23 cellular contexts compared by ENCODE assay signal in genomic region chr1:221309711-221310110, GRCh38.
DNase-seq lines count a peak whose midpoint lies in the region; ATAC-seq lines count a peak whose summit lies in the region.
"Had no signal": no experiment of that assay in that cellular context is flagged by ENCODE, and none has a peak within 500 bp of the region (broad histone marks: within the 10 kb centered on the region; RNA-seq: fewer than 3 reads in every experiment).

No MANE protein-coding gene starts in this region.

- DNase-seq in NCI-H2081 (lab: John Stamatoyannopoulos, UW) (peak; percentile 36 to 68), NCI-H2081 treated with DMSO at 0.1 percent for 48 hours (lab: John Stamatoyannopoulos, UW) (no peak), NCI-H128 (lab: John Stamatoyannopoulos, UW; ENCODE audit: unreplicated experiment) (peak; percentile 72), NCI-H345 (lab: John Stamatoyannopoulos, UW) (peak; percentile 81), pons (ENCODE audit: low spot score) (peak; percentile 14), germinal center (ENCODE audit: low spot score) (no peak)
- DNase-seq: activated B cell treated with CpG ODN at 0.5 μM for 24 hours; activated naive CD4-positive, alpha-beta T cell treated with anti-CD3 and anti-CD28 coated beads, Interleukin-2, amount 10 ng/mL, durations not matched to agents 7 days and 5 days; activated T-cell treated with anti-CD3 and anti-CD28 coated beads, Interleukin-2, amount 50 U/mL, for 72 hours; AML-193; brain microvascular endothelial cell; CD4-positive, alpha-beta memory T cell; dorsolateral prefrontal cortex; GDM1; Kasumi-1; left ventricle myocardium inferior; MV-4-11; naive thymus-derived CD4-positive, alpha-beta T cell; SIG-M5; transverse colon had no signal

- ATAC-seq in GM21381 (IDR thresholded peaks at IDR 0.05; ENCODE audit: unreplicated experiment) = no peak
- no peak for ATAC-seq in HG02884 (IDR thresholded peaks at IDR 0.05; ENCODE audit: unreplicated experiment)
- ATAC-seq: A549; activated T-cell treated with anti-CD3 and anti-CD28 coated beads, Interleukin-2, amount 50 U/mL, for 72 hours; naive thymus-derived CD4-positive, alpha-beta T cell had no signal

Comparison
In these comparisons a context has a peak if more than half of its experiments do, and no peak if none do; other contexts are left out.
1. DNase-seq: peak in NCI-H2081 (2 of 2), NCI-H128 (single experiment), NCI-H345 (single experiment) and pons (single experiment); none in NCI-H2081 treated with DMSO at 0.1 percent for 48 hours (single experiment) and germinal center (single experiment).